In genomic region chr22:20395181-20395896, GRCh38 we compare ENCODE assay signal across 8 cellular contexts. TPM values are rescaled to one million over a fixed set of nuclear protein-coding genes. Genes with fewer than 3 reads are reported as not detected.
DNase-seq lines count a peak whose midpoint lies in the region; TF ChIP-seq lines count a peak whose summit lies in the region.

No MANE protein-coding gene starts in this region.

- no peak overlapping the region for H2BK120ac ChIP-seq in mesendoderm (ENCODE audit: low read depth, low read length)

- H3K27me3 ChIP-seq in AG04450 (ENCODE audit: control insufficient read depth, insufficient read depth, low read length) (no peaks in the 10 kb centered on the region), ascending aorta (no peaks in the 10 kb centered on the region), mesendoderm (ENCODE audit: insufficient read depth, low read length, poor library complexity) (no peaks in the 10 kb centered on the region)

- POLR2A ChIA-PET in AG04450 (lab: Yijun Ruan, JAX), result interaction anchor here (0.7 to 2.0 kb wide), 2 partner anchors 76 to 310 kb away, joined by 3 to 10 read pairs; partner anchors contain the start of gene DGCR6L

- H3K56ac ChIP-seq in mesendoderm (ENCODE audit: low read length), result peak overlapping the region; percentile 59

- DNase-seq in AG04450 (ENCODE audit: low read depth, low spot score) (no peak), HFF-Myc (ENCODE audit: extremely low read depth, low read depth) (no peak), ascending aorta (ENCODE audit: low spot score in 2 of 2) (no peak), mesendoderm (no peak), DMS 273 (lab: John Stamatoyannopoulos, UW; ENCODE audit: unreplicated experiment) (no peak), NCI-H1436 treated with DMSO at 0.1 percent for 48 hours (lab: John Stamatoyannopoulos, UW) (no peak), cortex of kidney (lab: John Stamatoyannopoulos, UW) (no peak), NCI-H2196 treated with DMSO at 0.1 percent for 48 hours (lab: John Stamatoyannopoulos, UW; ENCODE audit: unreplicated experiment) (no peak)

- WGBS in mesendoderm (ENCODE audit: extremely low coverage, insufficient coverage, low lambda C conversion rate), result no CpG with 5 or more reads among the region's 20 CpGs

- no peak overlapping the region for H3K27ac ChIP-seq in AG04450 (ENCODE audit: low read depth, low read length)
- no peak overlapping the region for H3K27ac ChIP-seq in ascending aorta
- no peak overlapping the region for H3K27ac ChIP-seq in mesendoderm (ENCODE audit: low read depth, low read length)

- H3K9me3 ChIP-seq in AG04450 (ENCODE audit: control insufficient read depth, insufficient read depth, low read length), result no peaks in the 10 kb centered on the region; the same call in 1 of the 2 replicates
- no peaks in the 10 kb centered on the region for H3K9me3 ChIP-seq in ascending aorta

- H3K4me1 ChIP-seq in ascending aorta (peaks cover 4 to 18% of the 10 kb centered on the region in 2 donors), mesendoderm (ENCODE audit: control insufficient read depth, low read depth, low read length) (peaks cover 7% of the 10 kb centered on the region)

- no peak overlapping the region for H4K8ac ChIP-seq in mesendoderm (ENCODE audit: low read depth, low read length)

- H3K79me2 ChIP-seq in mesendoderm (ENCODE audit: control insufficient read depth, insufficient read depth, low read length), result peaks cover 25% of the 10 kb centered on the region

- H3K36me3 ChIP-seq in ascending aorta (no peaks in the 10 kb centered on the region), mesendoderm (ENCODE audit: control insufficient read depth, insufficient read depth, low read length) (no peaks in the 10 kb centered on the region)

- no peak for TF ChIP-seq CTCF in AG04450 (IDR thresholded peaks at IDR 0.05; ENCODE audit: low read depth, low read length)
- TF ChIP-seq CTCF in HFF-Myc (IDR thresholded peaks at IDR 0.05; ENCODE audit: low read depth, low read length, missing control alignments), result no peak
- no peak for TF ChIP-seq CTCF in ascending aorta (IDR thresholded peaks at IDR 0.05)

- no peak overlapping the region for H3K4ac ChIP-seq in mesendoderm (ENCODE audit: low read depth, low read length)

- H3K4me3 ChIP-seq in AG04450 (ENCODE audit: low read depth, low read length) (peak overlapping the region; percentile 81), HFF-Myc (replicated peaks; ENCODE audit: low read depth, low read length) (peak overlapping the region; percentile 64), ascending aorta (peak overlapping the region; percentile 84 to 98), mesendoderm (ENCODE audit: low read length) (no peak overlapping the region)

- no peak overlapping the region for H3K18ac ChIP-seq in mesendoderm (ENCODE audit: low read length)

- intact Hi-C loops in ascending aorta (cut with DNase I), result no loop called here

- peak overlapping the region; percentile 98 for H3K9ac ChIP-seq in mesendoderm (ENCODE audit: low read length)

- no peak overlapping the region for H4K5ac ChIP-seq in mesendoderm (ENCODE audit: low read length)

- CTCF ChIA-PET in AG04450 (lab: Charles Lee), result interaction anchor here (0.8 to 1.8 kb wide), 2 partner anchors 23 to 61 kb away, joined by 3 to 4 read pairs; no protein-coding TSS in a partner anchor

- no peak overlapping the region for H3K23ac ChIP-seq in mesendoderm (ENCODE audit: low read length)

- H2BK15ac ChIP-seq in mesendoderm (replicated peaks; ENCODE audit: low read depth), result no peak overlapping the region

- no peak overlapping the region for H2AK5ac ChIP-seq in mesendoderm (ENCODE audit: low read length)

- H3K4me2 ChIP-seq in mesendoderm (ENCODE audit: low read length), result peak overlapping the region; percentile 41

- H3K79me1 ChIP-seq in mesendoderm (ENCODE audit: low read length), result peaks cover 11% of the 10 kb centered on the region

- H2BK5ac ChIP-seq in mesendoderm (ENCODE audit: low read length), result no peak overlapping the region

RNA-seq across cellular contexts. Expression of gene ZNF74, which starts 1.4 kb away (rescaled TPM):
- 8.4 and 8.8 TPM in 2 replicates for polyA plus RNA-seq in AG04450 (2011; rRNA removed)
- 8.9 TPM in 2 replicates for polyA minus RNA-seq in AG04450 (2011; rRNA and poly(A)+ RNA removed)
- total RNA-seq in ascending aorta, result 28.9 TPM
- polyA plus RNA-seq in mesendoderm (2013, experiment 1 of 2), result 17.1 TPM
- polyA plus RNA-seq in mesendoderm (2013, experiment 2 of 2), result 16.9 TPM

RNA-seq across cellular contexts. Expression of gene SCARF2, which starts 42.3 kb away (rescaled TPM):
- 7.3 and 10.5 TPM in 2 replicates for polyA plus RNA-seq in AG04450 (2011; rRNA removed)
- polyA minus RNA-seq in AG04450 (2011; rRNA and poly(A)+ RNA removed), result 7.9 and 12.5 TPM in 2 replicates
- total RNA-seq in ascending aorta, result 133 TPM
- polyA plus RNA-seq in mesendoderm (2013, experiment 1 of 2), result 7.9 TPM
- 7.1 TPM for polyA plus RNA-seq in mesendoderm (2013, experiment 2 of 2)
